In the genomic region with DNA sequence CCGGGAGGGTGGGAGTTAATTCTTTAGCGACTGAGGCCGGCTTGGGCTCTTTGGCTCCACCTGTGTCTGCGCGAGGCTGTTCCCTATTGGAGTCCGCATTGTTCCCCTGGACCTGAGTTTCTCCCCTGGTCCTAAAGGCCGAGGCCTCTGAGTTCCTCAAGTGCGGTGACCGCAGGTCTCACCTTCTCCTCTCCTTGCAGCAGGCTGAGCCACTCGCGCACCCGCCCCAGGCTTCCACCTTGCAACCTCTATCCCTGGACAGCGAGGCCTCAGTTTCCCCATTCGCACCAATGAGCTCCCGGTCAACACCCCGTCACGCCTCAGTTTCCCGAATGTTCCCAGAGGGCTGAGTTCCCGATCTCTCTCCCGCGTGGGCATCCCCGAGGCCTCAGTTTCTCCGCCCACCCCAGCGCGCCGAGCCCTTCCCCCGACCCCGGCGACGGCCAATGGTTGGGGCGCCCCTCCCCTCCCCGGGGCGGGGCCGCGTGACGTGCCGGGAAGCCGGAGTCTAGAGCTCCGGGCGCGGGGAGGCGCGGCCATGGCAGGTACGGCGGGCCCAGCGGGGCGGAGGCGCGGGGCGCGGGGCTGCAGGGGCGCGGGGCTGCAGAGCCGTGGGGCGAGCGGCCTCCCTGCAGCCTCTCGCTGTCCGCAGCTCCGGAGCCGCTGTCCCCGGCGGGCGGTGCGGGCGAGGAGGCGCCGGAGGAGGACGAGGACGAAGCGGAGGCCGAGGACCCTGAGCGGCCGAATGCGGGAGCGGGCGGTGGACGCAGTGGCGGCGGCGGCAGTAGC, we compare ENCODE assay signal across 8 cellular contexts. TPM values are rescaled to one million over a fixed set of nuclear protein-coding genes. Genes with fewer than 3 reads are reported as not detected.
DNase-seq lines count a peak whose midpoint lies in the region; ATAC-seq and TF ChIP-seq lines count a peak whose summit lies in the region.

TSS of gene MPND (plus strand) at position 507 of the 789 bp plus-strand sequence. CDS start at position 539, 32 bp downstream.

- H2BK12ac ChIP-seq in neuronal stem cell (ENCODE audit: low read length): peak within 1 kb of the TSS; percentile 84

- peaks cover 8% of the 10 kb centered on the region for H3K79me2 ChIP-seq in DOHH2 (ENCODE audit: control insufficient read depth, low read length)

- H3K4ac ChIP-seq in neuronal stem cell (ENCODE audit: low read length): peak within 1 kb of the TSS; percentile 38

- H4K91ac ChIP-seq in neuronal stem cell (ENCODE audit: low read depth, low read length, poor library complexity): peak within 1 kb of the TSS; percentile 98

- TF ChIP-seq CTCF in DOHH2 (IDR thresholded peaks at IDR 0.05; ENCODE audit: low read depth, low read length, poor library complexity, severe bottlenecking) (peak; percentile 44), foreskin keratinocyte (conservative IDR thresholded peaks at IDR 0.05) (peak; percentile 54)

- H3K27me3 ChIP-seq in DOHH2 (ENCODE audit: control insufficient read depth, low read length): no peaks in the 10 kb centered on the region
- no peaks in the 10 kb centered on the region for H3K27me3 ChIP-seq in SJCRH30
- H3K27me3 ChIP-seq in foreskin keratinocyte: no peaks in the 10 kb centered on the region
- no peaks in the 10 kb centered on the region for H3K27me3 ChIP-seq in neuronal stem cell (ENCODE audit: control insufficient read depth in 3 of 3, insufficient read depth in 3 of 3, low read depth in 1 of 3, low read length in 3 of 3)

- H3K4me3 ChIP-seq in DOHH2 (ENCODE audit: low read length) (peak within 1 kb of the TSS; percentile 96), SJCRH30 (peak within 1 kb of the TSS; percentile 65), neuronal stem cell (ENCODE audit: low read length in 2 of 2) (peak within 1 kb of the TSS; percentile 71 to 94)

- H4K8ac ChIP-seq in neuronal stem cell (ENCODE audit: low read depth, low read length): no peak within 1 kb of the TSS

- peak within 1 kb of the TSS; percentile 82 for H2BK120ac ChIP-seq in neuronal stem cell (ENCODE audit: low read depth, low read length)

- H3K9me2 ChIP-seq in DOHH2 (replicated peaks; ENCODE audit: control insufficient read depth, low read length): no peaks in the 10 kb centered on the region

- peak within 1 kb of the TSS; percentile 99 for H3K4me2 ChIP-seq in DOHH2 (ENCODE audit: low read length)
- H3K4me2 ChIP-seq in neuronal stem cell (ENCODE audit: insufficient read depth, low read length, poor library complexity, severe bottlenecking): peak within 1 kb of the TSS; percentile 93

- peaks cover 2% of the 10 kb centered on the region for H3K79me1 ChIP-seq in neuronal stem cell (ENCODE audit: low read depth, low read length)

- H3K9ac ChIP-seq in neuronal stem cell (ENCODE audit: low read depth, low read length, poor library complexity): peak within 1 kb of the TSS; percentile 99

- no peak within 1 kb of the TSS for H2BK15ac ChIP-seq in neuronal stem cell (ENCODE audit: low read length)

- H3K18ac ChIP-seq in neuronal stem cell (ENCODE audit: low read length): peak within 1 kb of the TSS; percentile 100

- WGBS in neuronal stem cell (ENCODE audit: extremely low coverage in 2 of 2, insufficient read length in 2 of 2, insufficient replicate concordance in 1 of 2), 2 donors: no CpG with 5 or more reads among the region's 80 CpGs

- peak within 1 kb of the TSS; percentile 99 for H2BK5ac ChIP-seq in neuronal stem cell (ENCODE audit: low read length)

- DNase-seq in Kasumi-1 (lab: John Stamatoyannopoulos, UW) (peak; percentile 70 to 74), SJCRH30 (peak; percentile 83 to 86), activated gamma-delta T cell treated with Interleukin-2 at 50 U/mL for 16 hours (peak; percentile 91), foreskin keratinocyte (no peak), neuronal stem cell (ENCODE audit: low spot score) (peak; percentile 85), substantia nigra (lab: John Stamatoyannopoulos, UW) (peak; percentile 61 to 97 (median 92))

- peak within 1 kb of the TSS; percentile 78 for H3K27ac ChIP-seq in DOHH2 (ENCODE audit: low read depth, low read length)
- peak within 1 kb of the TSS; percentile 63 for H3K27ac ChIP-seq in SJCRH30
- peak within 1 kb of the TSS; percentile 49 for H3K27ac ChIP-seq in foreskin keratinocyte
- peak within 1 kb of the TSS; percentile 98 for H3K27ac ChIP-seq in neuronal stem cell (replicated peaks; ENCODE audit: low read length)
- peak within 1 kb of the TSS; percentile 97 for H3K27ac ChIP-seq in substantia nigra (ENCODE audit: low read depth, low read length, poor library complexity, severe bottlenecking)

- H2AFZ ChIP-seq in neuronal stem cell (ENCODE audit: low read length): peak within 1 kb of the TSS; percentile 80

- peak within 1 kb of the TSS; percentile 98 for H2AK5ac ChIP-seq in neuronal stem cell (ENCODE audit: low read depth, low read length)

- H3K9me3 ChIP-seq in DOHH2 (ENCODE audit: control insufficient read depth, insufficient read depth, low read length) (no peaks in the 10 kb centered on the region), SJCRH30 (replicated peaks) (no peaks in the 10 kb centered on the region), neuronal stem cell (replicated peaks in 1 of 2; ENCODE audit: control insufficient read depth in 2 of 2, insufficient read depth in 1 of 2, low read depth in 1 of 2, low read length in 2 of 2) (no peaks in the 10 kb centered on the region)

- H4K20me1 ChIP-seq in DOHH2 (ENCODE audit: control insufficient read depth, insufficient read depth, low read depth, low read length): no peaks in the 10 kb centered on the region

- H3K36me3 ChIP-seq in DOHH2 (ENCODE audit: control insufficient read depth, low read length): peaks cover 3% of the 10 kb centered on the region; the same call in 1 of the 2 replicates
- H3K36me3 ChIP-seq in SJCRH30: no peaks in the 10 kb centered on the region
- peaks cover 10 to 27% of the 10 kb centered on the region in 2 donors for H3K36me3 ChIP-seq in neuronal stem cell (replicated peaks in 1 of 2; ENCODE audit: control insufficient read depth in 2 of 2, insufficient read depth in 2 of 2, low read length in 2 of 2)

- peak within 1 kb of the TSS; percentile 37 for H3K23ac ChIP-seq in neuronal stem cell (ENCODE audit: low read depth, low read length, poor library complexity)

- H3K4me1 ChIP-seq in DOHH2 (ENCODE audit: control insufficient read depth, low read length): peaks cover 19% of the 10 kb centered on the region
- H3K4me1 ChIP-seq in SJCRH30: peaks cover 17% of the 10 kb centered on the region
- peaks cover 3% of the 10 kb centered on the region for H3K4me1 ChIP-seq in foreskin keratinocyte
- peaks cover 10 to 14% of the 10 kb centered on the region in 2 donors for H3K4me1 ChIP-seq in neuronal stem cell (ENCODE audit: control insufficient read depth in 2 of 2, insufficient read depth in 1 of 2, low read depth in 1 of 2, low read length in 2 of 2)

- no peaks in the 10 kb centered on the region for H3F3A ChIP-seq in DOHH2 (ENCODE audit: control insufficient read depth, insufficient read depth)

- H3K14ac ChIP-seq in neuronal stem cell (ENCODE audit: low read length): peak within 1 kb of the TSS; percentile 100

- ATAC-seq in GM21786 (IDR thresholded peaks at IDR 0.05; ENCODE audit: unreplicated experiment) (peak; percentile 36), foreskin keratinocyte (peak; percentile 70)

RNA-seq across cellular contexts. Expression of gene MPND, which starts in this region (rescaled TPM):
- 3.8 and 8.3 TPM in 2 replicates for total RNA-seq in SJCRH30 (2014; rRNA removed; shearing (Covaris generic))
- 10.0 and 10.9 TPM in 2 replicates for total RNA-seq in foreskin keratinocyte
- polyA plus RNA-seq in foreskin keratinocyte: 15.2 and 15.5 TPM in 2 replicates
- polyA plus RNA-seq in neuronal stem cell (2013, experiment 1 of 2): 20.6 TPM
- polyA plus RNA-seq in neuronal stem cell (2013, experiment 2 of 2): 22.4 TPM

Comparison
In these comparisons a context has a peak if more than half of its experiments do, and no peak if none do; other contexts are left out.
1. DNase-seq: peak in Kasumi-1 (2 of 2), SJCRH30 (2 of 2), activated gamma-delta T cell treated with Interleukin-2 at 50 U/mL for 16 hours (single experiment), neuronal stem cell (single experiment) and substantia nigra (49 of 49); none in foreskin keratinocyte (0 of 2).
2. Peak in every context shown above with its lines, with median percentiles within 50 percentile points of each other: H3K27ac ChIP-seq and H3K4me3 ChIP-seq.